ENCODE assay signal across 22 cellular contexts in the genomic region with DNA sequence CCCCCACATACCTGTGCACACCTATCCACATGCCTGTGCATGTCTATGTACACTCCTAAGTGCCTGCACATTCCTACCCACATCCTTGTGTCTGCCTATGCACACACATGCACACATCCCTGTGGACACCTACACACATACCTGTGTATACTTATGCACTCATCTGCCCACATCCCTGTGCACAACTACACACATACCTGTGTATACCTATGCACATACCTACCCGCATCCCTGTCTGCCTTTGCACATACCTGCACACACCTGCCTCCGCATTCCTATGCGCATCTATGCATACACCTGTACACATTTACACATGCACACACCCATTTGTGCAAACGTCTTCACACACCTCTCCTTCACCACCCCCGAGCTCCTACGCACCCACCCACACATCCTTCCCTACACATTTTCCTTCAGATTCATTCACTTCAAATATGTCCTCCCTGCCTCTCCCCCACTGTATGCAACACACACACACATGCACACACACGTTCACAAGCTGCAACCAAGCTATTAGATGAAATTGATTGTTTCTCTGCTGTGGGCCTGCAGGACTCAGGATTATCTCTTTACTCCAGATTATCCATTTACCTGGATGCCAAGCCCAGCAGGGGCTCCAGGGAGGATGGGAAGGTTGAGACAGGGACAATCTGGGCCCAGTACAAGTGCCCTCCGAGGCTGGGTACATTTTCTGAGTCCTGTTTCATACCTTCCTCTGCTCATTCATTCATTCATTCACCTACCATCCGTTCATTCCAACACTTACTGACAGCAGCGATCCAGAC. TPM values are rescaled to one million over a fixed set of nuclear protein-coding genes. Genes with fewer than 3 reads are reported as not detected.
A peak's percentile ranks its signal among the peaks of the same experiment; 100 is the strongest.
DNase-seq lines count a peak whose midpoint lies in the region; ATAC-seq, FAIRE-seq and TF ChIP-seq lines count a peak whose summit lies in the region.
"Had no signal": no experiment of that assay in that cellular context is flagged by ENCODE, and none has a peak within 500 bp of the region (broad histone marks: within the 10 kb centered on the region; RNA-seq: fewer than 3 reads in every experiment).

No MANE protein-coding gene starts in this region.

- H3K56ac ChIP-seq in H1 (replicated peaks; ENCODE audit: insufficient read length, low read depth, low read length), result no peak overlapping the region

- 0 out of 2 replicates have a peak overlapping the region, but pooled peaks have one; percentile 68 for H2BK5ac ChIP-seq in H1 (ENCODE audit: low read depth, low read length)

- CTCF ChIA-PET in H1 (lab: Charles Lee; ENCODE audit: partially characterized antibody), result interaction anchor here (0.6 to 2.3 kb wide), 10 partner anchors 9 to 148 kb away, joined by 3 to 11 read pairs (median 4); no protein-coding TSS in a partner anchor
- CTCF ChIA-PET in naive thymus-derived CD4-positive, alpha-beta T cell (lab: Charles Lee), result no interaction called here

- H3K18ac ChIP-seq in H1 (ENCODE audit: extremely low read depth, low read length), result peak overlapping the region; percentile 28; the same call in 1 of the 2 replicates

- no peaks in the 10 kb centered on the region for H3K9me3 Mint-ChIP-seq in naive thymus-derived CD4-positive, alpha-beta T cell
- H3K9me3 Mint-ChIP-seq in type B pancreatic cell, result no peaks in the 10 kb centered on the region
- H3K9me3 Mint-ChIP-seq: CD4-positive, alpha-beta T cell had no signal

- no peak overlapping the region for H3K27ac Mint-ChIP-seq in naive thymus-derived CD4-positive, alpha-beta T cell
- peak overlapping the region; percentile 24 for H3K27ac Mint-ChIP-seq in type B pancreatic cell
- H3K27ac Mint-ChIP-seq: B cell; CD4-positive, alpha-beta T cell had no signal

- H3K79me2 ChIP-seq in H1 (ENCODE audit: control insufficient read depth in 1 of 2, insufficient read depth in 2 of 2, low read length in 2 of 2), result no peaks in the 10 kb centered on the region

- H3K14ac ChIP-seq in H1 (ENCODE audit: insufficient read length), result no peak overlapping the region

- POLR2A ChIA-PET in H1 (lab: Charles Lee; ENCODE audit: partially characterized antibody), result interaction anchor here (0.6 to 1.3 kb wide), 2 partner anchors 24 to 331 kb away, joined by 3 read pairs; no protein-coding TSS in a partner anchor
- POLR2A ChIA-PET in naive thymus-derived CD4-positive, alpha-beta T cell (lab: Charles Lee), result no interaction called here

- peaks cover 5 to 57% (median 37%) of the 10 kb centered on the region in 7 donors for H3K4me1 Mint-ChIP-seq in naive thymus-derived CD4-positive, alpha-beta T cell
- H3K4me1 Mint-ChIP-seq in type B pancreatic cell (ENCODE audit: unreplicated experiment), result peaks cover 64% of the 10 kb centered on the region
- H3K4me1 Mint-ChIP-seq: B cell had no signal

- no peaks in the 10 kb centered on the region for H4K20me1 ChIP-seq in H1 (replicated peaks in 1 of 2; ENCODE audit: control insufficient read depth in 1 of 2, insufficient read depth in 2 of 2, low read length in 2 of 2)

- no peak for TF ChIP-seq RAD21 in H1 (IDR thresholded peaks at IDR 0.05 in 1 of 2, conservative IDR thresholded peaks at IDR 0.05 in 1 of 2; ENCODE audit: low read depth in 2 of 2, low read length in 2 of 2)

- no peaks in the 10 kb centered on the region; the same call in 1 of the 2 replicates for H3K79me1 ChIP-seq in H1 (ENCODE audit: low read depth, low read length)

- WGBS in H1 (ENCODE audit: extremely low coverage in 1 of 2, insufficient coverage in 1 of 2, insufficient read length in 1 of 2, insufficient replicate concordance in 2 of 2, low coverage in 1 of 2, low lambda C conversion rate in 2 of 2, missing lambda C conversion rate in 1 of 2), 2 experiments, result 83 to 100% methylated on average over 3 to 10 of the region's 10 CpGs

- DNase-seq in left ventricle myocardium inferior (no peak), left ventricle myocardium superior (no peak), H1 (ENCODE audit: low read depth in 1 of 2, low spot score in 2 of 2) (no peak), type B pancreatic cell (ENCODE audit: extremely low spot score, unreplicated experiment) (no peak), Ammon's horn (ENCODE audit: low spot score) (no peak)
- no peak for DNase-seq in naive thymus-derived CD4-positive, alpha-beta T cell
- DNase-seq: ACHN; Calu3; CD4-positive, alpha-beta T cell; DMS79; NCI-H146; NCI-H2081 treated with DMSO at 0.1 percent for 48 hours; NCI-H2227 treated with DMSO at 0.1 percent for 48 hours; NCI-H524 treated with DMSO at 0.1 percent for 48 hours; SJCRH30 had no signal

- intact Hi-C loops in left ventricle myocardium inferior (cut with micrococcal nuclease) (loop anchor here (10.0 kb wide), 1 partner anchor 55 kb away; a partner anchor contains a TSS), left ventricle myocardium superior (cut with micrococcal nuclease) (no loop called here)
- intact Hi-C loops in naive thymus-derived CD4-positive, alpha-beta T cell (cut with micrococcal nuclease), result loop anchor here in 1 of 2 donors (2.0 kb wide), 1 partner anchor 215 kb away; a partner anchor contains a TSS

- H3K4me1 ChIP-seq in left ventricle myocardium inferior, result peaks cover 98% of the 10 kb centered on the region
- peaks cover 11 to 21% (median 18%) of the 10 kb centered on the region in 4 experiments; a peak in 6 of 7 replicates for H3K4me1 ChIP-seq in H1 (replicated peaks in 1 of 4; ENCODE audit: control insufficient read depth in 3 of 4, insufficient read depth in 4 of 4, low read length in 3 of 4)
- H3K4me1 ChIP-seq in naive thymus-derived CD4-positive, alpha-beta T cell (ENCODE audit: control insufficient read depth in 2 of 2, insufficient read depth in 2 of 2, low read length in 2 of 2), result peaks cover 0 to 8% of the 10 kb centered on the region in 2 donors

- no peak overlapping the region for H3K9ac ChIP-seq in H1 (replicated peaks in 1 of 4; ENCODE audit: extremely low read depth in 1 of 4, low read depth in 3 of 4, low read length in 3 of 4)

- H3K27me3 Mint-ChIP-seq in naive thymus-derived CD4-positive, alpha-beta T cell, result no peaks in the 10 kb centered on the region
- H3K27me3 Mint-ChIP-seq in type B pancreatic cell, result no peaks in the 10 kb centered on the region

- H4K8ac ChIP-seq in H1 (ENCODE audit: extremely low read depth, insufficient read depth, low read length), result no peak overlapping the region

- H2AFZ ChIP-seq in H1 (ENCODE audit: low read length), result no peak overlapping the region

- ATAC-seq in left ventricle myocardium superior (no peak), HG03342 (IDR thresholded peaks at IDR 0.05; ENCODE audit: unreplicated experiment) (no peak), GM19324 (IDR thresholded peaks at IDR 0.05; ENCODE audit: low FRiP score, unreplicated experiment) (no peak)
- ATAC-seq in naive thymus-derived CD4-positive, alpha-beta T cell, result peak; percentile 32

- no peak overlapping the region for H3K23ac ChIP-seq in H1 (ENCODE audit: insufficient read length)

- peak overlapping the region; percentile 95; the same call in 1 of the 2 replicates for H2BK15ac ChIP-seq in H1 (ENCODE audit: low read length)

- H2BK12ac ChIP-seq in H1 (ENCODE audit: low read depth, low read length), result peak overlapping the region; percentile 86; the same call in 1 of the 2 replicates

- no peak overlapping the region for H3K4ac ChIP-seq in H1 (replicated peaks; ENCODE audit: insufficient read length, low read depth, low read length)

- H4K91ac ChIP-seq in H1 (replicated peaks; ENCODE audit: insufficient read length, low read length), result no peak overlapping the region

- H4K5ac ChIP-seq in H1 (ENCODE audit: insufficient read length, low read depth, low read length), result no peak overlapping the region

- no peak for TF ChIP-seq POLR2A in H1 (IDR thresholded peaks at IDR 0.05; ENCODE audit: control extremely low read depth in 1 of 2, low read depth in 2 of 2, low read length in 2 of 2)

- no peaks in the 10 kb centered on the region for H3K9me3 ChIP-seq in left ventricle myocardium inferior (replicated peaks)
- H3K9me3 ChIP-seq in H1 (ENCODE audit: insufficient read depth in 2 of 2, low read depth in 1 of 2, low read length in 1 of 2), result no peaks in the 10 kb centered on the region
- no peaks in the 10 kb centered on the region for H3K9me3 ChIP-seq in naive thymus-derived CD4-positive, alpha-beta T cell (ENCODE audit: control insufficient read depth in 2 of 3, low read length in 3 of 3)
- H3K9me3 ChIP-seq: SJCRH30 had no signal

- no peak overlapping the region for H3K4me3 Mint-ChIP-seq in naive thymus-derived CD4-positive, alpha-beta T cell
- H3K4me3 Mint-ChIP-seq in type B pancreatic cell, result no peak overlapping the region
- H3K4me3 Mint-ChIP-seq: B cell; CD4-positive, alpha-beta T cell had no signal

- H3K36me3 ChIP-seq in left ventricle myocardium inferior (no peaks in the 10 kb centered on the region), H1 (ENCODE audit: control insufficient read depth in 2 of 4, insufficient read depth in 4 of 4, low read length in 3 of 4) (no peaks in the 10 kb centered on the region)
- H3K36me3 ChIP-seq in naive thymus-derived CD4-positive, alpha-beta T cell (ENCODE audit: control insufficient read depth in 2 of 3, insufficient read depth in 3 of 3, low read length in 3 of 3), result no peaks in the 10 kb centered on the region

- no peak overlapping the region for H3K4me2 ChIP-seq in H1 (ENCODE audit: insufficient read depth in 1 of 2, low read depth in 2 of 2, low read length in 2 of 2)

- no peaks in the 10 kb centered on the region for H3K27me3 ChIP-seq in left ventricle myocardium inferior (ENCODE audit: low read depth)
- H3K27me3 ChIP-seq in H1 (replicated peaks in 1 of 4; ENCODE audit: control insufficient read depth in 3 of 4, extremely low read depth in 1 of 4, insufficient read depth in 3 of 4, low read length in 3 of 4), result no peaks in the 10 kb centered on the region
- H3K27me3 ChIP-seq in naive thymus-derived CD4-positive, alpha-beta T cell (ENCODE audit: control insufficient read depth in 2 of 2, insufficient read depth in 2 of 2, low read length in 2 of 2), result no peaks in the 10 kb centered on the region
- H3K27me3 ChIP-seq: SJCRH30 had no signal

- peak overlapping the region; percentile 7; the same call in 1 of the 2 replicates for H2BK20ac ChIP-seq in H1 (ENCODE audit: low read length)

- no peak overlapping the region for H2BK120ac ChIP-seq in H1 (replicated peaks; ENCODE audit: low read depth, low read length)

- H2AK5ac ChIP-seq in H1 (ENCODE audit: low read depth, low read length), result peak overlapping the region; percentile 82

- H3K23me2 ChIP-seq in H1 (ENCODE audit: low read depth, low read length), result peaks cover 2% of the 10 kb centered on the region; the same call in 1 of the 2 replicates

- no peak for TF ChIP-seq CTCF in left ventricle myocardium inferior (IDR thresholded peaks at IDR 0.05; ENCODE audit: borderline replicate concordance)
- TF ChIP-seq CTCF in H1 (IDR thresholded peaks at IDR 0.05; ENCODE audit: control extremely low read depth in 1 of 3, insufficient read depth in 1 of 3, low read depth in 1 of 3, low read length in 3 of 3), result no peak
- no peak for TF ChIP-seq CTCF in type B pancreatic cell (conservative IDR thresholded peaks at IDR 0.05)

- TF ChIP-seq EP300 in H1 (IDR thresholded peaks at IDR 0.05; ENCODE audit: borderline replicate concordance in 1 of 2, low read depth in 2 of 2, low read length in 2 of 2), result no peak

- H3K4me3 ChIP-seq in left ventricle myocardium inferior, result no peak overlapping the region
- no peak overlapping the region for H3K4me3 ChIP-seq in H1 (ENCODE audit: extremely low read depth in 1 of 4, insufficient read depth in 2 of 4, low read depth in 3 of 4, low read length in 4 of 4)
- H3K4me3 ChIP-seq in naive thymus-derived CD4-positive, alpha-beta T cell (ENCODE audit: low read length), result no peak overlapping the region
- H3K4me3 ChIP-seq: SJCRH30 had no signal

- H3K27ac ChIP-seq in left ventricle myocardium inferior (replicated peaks), result peak overlapping the region; percentile 89
- H3K27ac ChIP-seq in H1 (ENCODE audit: low read depth, low read length), result no peak overlapping the region
- H3K27ac ChIP-seq in naive thymus-derived CD4-positive, alpha-beta T cell (ENCODE audit: low read depth, low read length), result no peak overlapping the region
- H3K27ac ChIP-seq: SJCRH30 had no signal

- H3K36me3 Mint-ChIP-seq in naive thymus-derived CD4-positive, alpha-beta T cell, result peaks cover 0 to 24% (median 0%) of the 10 kb centered on the region in 5 donors
- H3K36me3 Mint-ChIP-seq in type B pancreatic cell, result peaks cover 14% of the 10 kb centered on the region

- peak; percentile 50 for FAIRE-seq in H1 (lab: Jason Lieb, UNC)
- FAIRE-seq: G401.6, H54 had no signal

RNA-seq across cellular contexts. Expression of a gene that starts 53.2 kb away (rescaled TPM):
- 129 TPM for total RNA-seq in left ventricle myocardium inferior
- total RNA-seq in left ventricle myocardium superior, result 94.6 TPM
- total RNA-seq in H1 (2021; fragmentation: NEBNext Ultra II Directional; extraction: Animal tissue kit (Norgen Biotek cat#: 25700)), result 8.8 and 10.2 TPM in 2 replicates
- polyA plus RNA-seq in H1 (2011; rRNA removed), result 5.2 and 7.0 TPM in 2 replicates
- 2.8 TPM for polyA plus RNA-seq in H1 (2011; cell fraction: cytosol; rRNA removed)
- 5.7 TPM for polyA plus RNA-seq in H1 (2011; cell fraction: nucleus; rRNA removed)
- 9.6 to 10.3 TPM (median 10.0 TPM) in 4 replicates for polyA plus RNA-seq in H1 (2012, experiment 1 of 2)
- polyA plus RNA-seq in H1 (2012, experiment 2 of 2), result 8.6 TPM
- 14.5 TPM for polyA plus RNA-seq in H1 (2013, experiment 1 of 2)
- polyA plus RNA-seq in H1 (2013, experiment 2 of 2), result 15.6 TPM
- polyA minus RNA-seq in H1 (2011; rRNA and poly(A)+ RNA removed), result 4.0 and 5.8 TPM in 2 replicates
- 2.6 TPM for polyA minus RNA-seq in H1 (2011; cell fraction: cytosol; rRNA and poly(A)+ RNA removed)
- 6.3 TPM for polyA minus RNA-seq in H1 (2011; cell fraction: nucleus; rRNA and poly(A)+ RNA removed)
- total RNA-seq in naive thymus-derived CD4-positive, alpha-beta T cell, result 10 to 100 TPM in 4 of 5 experiments, 1 to 10 TPM in 1; 9.1 to 57.0 (median 40.7) TPM
- 10 to 100 TPM in 1 of 2 donors, 1 to 10 TPM in 1; 8.8 to 21.7 TPM for polyA plus RNA-seq in naive thymus-derived CD4-positive, alpha-beta T cell
- total RNA-seq in type B pancreatic cell (ENCODE audit: low replicate concordance), result 29.0 and 52.8 TPM in 2 replicates
- total RNA-seq: Calu3, HT1080, OCI-LY7 had no signal
